Comparison of ENCODE assay signal across 21 cellular contexts in genomic region chr16:58047557-58048348, GRCh38. TPM values are rescaled to one million over a fixed set of nuclear protein-coding genes. Genes with fewer than 3 reads are reported as not detected.
DNase-seq lines count a peak whose midpoint lies in the region; ATAC-seq, FAIRE-seq and TF ChIP-seq lines count a peak whose summit lies in the region.
"Had no signal": no experiment of that assay in that cellular context is flagged by ENCODE, and none has a peak within 500 bp of the region (broad histone marks: within the 10 kb centered on the region; RNA-seq: fewer than 3 reads in every experiment).

No MANE protein-coding gene starts in this region.

- H2BK12ac ChIP-seq in trophoblast cell (ENCODE audit: low read length) (no peak overlapping the region), mesenchymal stem cell (ENCODE audit: low read length in 2 of 2) (no peak overlapping the region)

- H4K91ac ChIP-seq in trophoblast cell (ENCODE audit: low read depth, low read length) (peak overlapping the region; percentile 75), mesenchymal stem cell (ENCODE audit: low read length) (no peak overlapping the region)

- H3K4ac ChIP-seq in trophoblast cell (ENCODE audit: low read depth, low read length) (no peak overlapping the region), mesenchymal stem cell (ENCODE audit: low read depth in 1 of 2, low read length in 2 of 2) (no peak overlapping the region)

- H3K4me3 ChIP-seq in H7 (ENCODE audit: insufficient read depth, low read depth, low read length) (no peak overlapping the region), endothelial cell of umbilical vein (replicated peaks in 1 of 3; ENCODE audit: insufficient read depth in 1 of 3, low read depth in 1 of 3, low read length in 3 of 3) (no peak overlapping the region), trophoblast cell (ENCODE audit: low read depth, low read length) (no peak overlapping the region), esophagus squamous epithelium (no peak overlapping the region), testis (no peak overlapping the region), mesenchymal stem cell (ENCODE audit: insufficient read depth in 1 of 2, low read depth in 1 of 2, low read length in 2 of 2) (no peak overlapping the region)
- H3K4me3 ChIP-seq: adrenal gland, PC-9, SJSA1 had no signal

- H3K4me1 ChIP-seq in endothelial cell of umbilical vein (ENCODE audit: control insufficient read depth, extremely low read depth, insufficient read depth, low read length) = no peaks in the 10 kb centered on the region
- H3K4me1 ChIP-seq in trophoblast cell (ENCODE audit: control insufficient read depth in 1 of 2, insufficient read depth in 2 of 2, low read length in 2 of 2) = peaks cover 14 to 16% of the 10 kb centered on the region in 2 experiments
- peaks cover 0 to 16% (median 3%) of the 10 kb centered on the region in 3 donors for H3K4me1 ChIP-seq in esophagus squamous epithelium
- peaks cover 28% of the 10 kb centered on the region for H3K4me1 ChIP-seq in testis
- peaks cover 2% of the 10 kb centered on the region for H3K4me1 ChIP-seq in mesenchymal stem cell (ENCODE audit: control insufficient read depth, insufficient read depth, low read depth, low read length)
- H3K4me1 ChIP-seq: adrenal gland, SJSA1 had no signal

- H3K14ac ChIP-seq in trophoblast cell (ENCODE audit: low read length) = peak overlapping the region; percentile 50
- no peak overlapping the region for H3K14ac ChIP-seq in mesenchymal stem cell (ENCODE audit: low read length in 2 of 2)

- no peaks in the 10 kb centered on the region for H4K20me1 ChIP-seq in endothelial cell of umbilical vein (replicated peaks; ENCODE audit: control insufficient read depth, extremely low read depth, insufficient read depth, low read length)

- H3K27ac ChIP-seq in endothelial cell of umbilical vein (ENCODE audit: insufficient read depth, low read depth, low read length) (no peak overlapping the region), trophoblast cell (ENCODE audit: low read depth, low read length) (no peak overlapping the region), esophagus squamous epithelium (peak overlapping the region in 2 of 4 donors; percentile 9 to 25), testis (peak overlapping the region in 1 of 2 donors; percentile 53), mesenchymal stem cell (ENCODE audit: low read length, poor library complexity, severe bottlenecking) (no peak overlapping the region)
- H3K27ac ChIP-seq: adrenal gland, PC-9, SJSA1 had no signal

- no TSS peak for BruUV-seq in endothelial cell of umbilical vein (replicated peaks; lab: Mats Ljungman, UMichigan)

- H3K79me1 ChIP-seq in trophoblast cell (ENCODE audit: low read length) = peaks cover 3% of the 10 kb centered on the region
- no peaks in the 10 kb centered on the region for H3K79me1 ChIP-seq in mesenchymal stem cell (replicated peaks; ENCODE audit: low read length, poor library complexity, severe bottlenecking)

- intact Hi-C loops in endothelial cell of umbilical vein (cut with micrococcal nuclease) = no loop called here
- intact Hi-C loops in left colon (cut with DNase I, micrococcal nuclease) = no loop called here
- intact Hi-C loops in esophagus squamous epithelium (cut with DNase I) = no loop called here
- intact Hi-C loops in testis (cut with DNase I; ENCODE audit: low total_unique reads) = no loop called here

- DNase-seq in H7 = peak; percentile 79
- DNase-seq in endothelial cell of umbilical vein (ENCODE audit: low read depth, low spot score) = no peak
- DNase-seq in left colon = no peak
- no peak for DNase-seq in trophoblast cell
- no peak for DNase-seq in esophagus squamous epithelium (lab: John Stamatoyannopoulos, UW)
- DNase-seq in kidney tubule cell (ENCODE audit: low spot score) = no peak
- DNase-seq in testis = no peak
- DNase-seq in mesenchymal stem cell = no peak
- DNase-seq: ACHN; activated CD4-positive, alpha-beta T cell treated with anti-CD3 and anti-CD28 coated beads for 36 hours; activated effector memory CD4-positive, alpha-beta T cell treated with anti-CD3 and anti-CD28 coated beads, Interleukin-2, amount 50 U/mL, for 16 hours; adrenal gland; caudate nucleus; CD4-positive, CD25-positive, alpha-beta regulatory T cell; effector CD4-positive, alpha-beta T cell; NCI-H1436; NCI-H2171 treated with DMSO at 0.1 percent for 48 hours; NCI-H774; T1000 had no signal

- POLR2A ChIA-PET in endothelial cell of umbilical vein (lab: Charles Lee) = no interaction called here

- CTCF ChIA-PET in endothelial cell of umbilical vein (lab: Charles Lee) = interaction anchor here (1.4 kb wide), 2 partner anchors 74 to 80 kb away, joined by 3 to 4 read pairs; no protein-coding TSS in a partner anchor

- peak overlapping the region; percentile 78 for H4K8ac ChIP-seq in trophoblast cell (ENCODE audit: low read depth, low read length)
- H4K8ac ChIP-seq in mesenchymal stem cell (ENCODE audit: low read length) = no peak overlapping the region

- dilution Hi-C loops in endothelial cell of umbilical vein (cut with MboI; ENCODE audit: extremely low pct_ligation_motif_present, low sequenced_read_pairs) = no loop called here

- H3K9me3 ChIP-seq in endothelial cell of umbilical vein (replicated peaks; ENCODE audit: control insufficient read depth, insufficient read depth, low read length) (no peaks in the 10 kb centered on the region), trophoblast cell (ENCODE audit: insufficient read depth, low read depth, low read length) (no peaks in the 10 kb centered on the region), esophagus squamous epithelium (no peaks in the 10 kb centered on the region), testis (no peaks in the 10 kb centered on the region), mesenchymal stem cell (ENCODE audit: control insufficient read depth, low read length) (no peaks in the 10 kb centered on the region)
- H3K9me3 ChIP-seq: adrenal gland, SJSA1 had no signal

- no CpG with 5 or more reads among the region's 19 CpGs for WGBS in trophoblast cell (ENCODE audit: extremely low coverage, insufficient coverage, insufficient read length)
- 58 to 69% methylated on average over 5 to 9 of the region's 19 CpGs for WGBS in esophagus squamous epithelium, 2 donors
- WGBS in testis, 2 donors = 48 to 57% methylated on average over 7 to 19 of the region's 19 CpGs
- WGBS in mesenchymal stem cell = 68% methylated on average over 14 of the region's 19 CpGs

- H3K23ac ChIP-seq in trophoblast cell (ENCODE audit: low read length) (no peak overlapping the region), mesenchymal stem cell (ENCODE audit: low read length in 2 of 2) (no peak overlapping the region)

- H2AFZ ChIP-seq in endothelial cell of umbilical vein (ENCODE audit: low read depth, low read length) (peak overlapping the region; percentile 19), trophoblast cell (ENCODE audit: insufficient read depth, low read length, poor library complexity) (no peak overlapping the region), mesenchymal stem cell (ENCODE audit: low read depth, low read length) (no peak overlapping the region)
- H2AFZ ChIP-seq: PC-9 had no signal

- TF ChIP-seq POLR2A in endothelial cell of umbilical vein (IDR thresholded peaks at IDR 0.05; ENCODE audit: low read depth, low read length) (no peak), esophagus squamous epithelium (IDR thresholded peaks at IDR 0.05) (no peak), testis (IDR thresholded peaks at IDR 0.05) (no peak)

- TF ChIP-seq CTCF in endothelial cell of umbilical vein (IDR thresholded peaks at IDR 0.05; ENCODE audit: extremely low read depth in 1 of 2, insufficient read depth in 1 of 2, low read depth in 1 of 2, low read length in 2 of 2) (no peak), esophagus squamous epithelium (IDR thresholded peaks at IDR 0.05) (no peak), testis (IDR thresholded peaks at IDR 0.05) (no peak)

- H2BK5ac ChIP-seq in trophoblast cell (ENCODE audit: low read depth, low read length, poor library complexity) (no peak overlapping the region), mesenchymal stem cell (ENCODE audit: low read depth, low read length, poor library complexity, severe bottlenecking) (no peak overlapping the region)

- H2BK120ac ChIP-seq in trophoblast cell (ENCODE audit: insufficient read depth, low read length, poor library complexity) = no peak overlapping the region
- H2BK120ac ChIP-seq in mesenchymal stem cell (ENCODE audit: low read depth, low read length) = no peak overlapping the region

- ATAC-seq in left colon = peak; percentile 2
- ATAC-seq: activated CD4-positive, alpha-beta T cell treated with anti-CD3 and anti-CD28 coated beads for 36 hours had no signal

- H3K79me2 ChIP-seq in endothelial cell of umbilical vein (ENCODE audit: control insufficient read depth, insufficient read depth, low read length) (no peaks in the 10 kb centered on the region), trophoblast cell (ENCODE audit: control insufficient read depth, insufficient read depth, low read length, poor library complexity) (no peaks in the 10 kb centered on the region)

- H3K36me3 ChIP-seq in H7 (replicated peaks; ENCODE audit: control insufficient read depth, insufficient read depth, low read length) (peaks cover 13% of the 10 kb centered on the region), endothelial cell of umbilical vein (ENCODE audit: control insufficient read depth in 2 of 2, extremely low read depth in 1 of 2, insufficient read depth in 2 of 2, low read length in 2 of 2) (no peaks in the 10 kb centered on the region), trophoblast cell (ENCODE audit: control insufficient read depth in 1 of 2, insufficient read depth in 2 of 2, low read length in 2 of 2) (peaks cover 11 to 21% of the 10 kb centered on the region in 2 experiments), esophagus squamous epithelium (peaks cover 0 to 29% (median 0%) of the 10 kb centered on the region in 3 donors), testis (ENCODE audit: low read depth, missing control alignments) (no peaks in the 10 kb centered on the region), mesenchymal stem cell (ENCODE audit: control insufficient read depth in 1 of 2, insufficient read depth in 2 of 2, low read depth in 1 of 2, low read length in 2 of 2) (peaks cover 0 to 23% of the 10 kb centered on the region in 2 experiments)
- H3K36me3 ChIP-seq: adrenal gland, SJSA1 had no signal

- H3K4me2 ChIP-seq in endothelial cell of umbilical vein (ENCODE audit: insufficient read depth, low read length) (no peak overlapping the region), trophoblast cell (ENCODE audit: low read length) (no peak overlapping the region), mesenchymal stem cell (ENCODE audit: low read length, poor library complexity, severe bottlenecking) (no peak overlapping the region)
- H3K4me2 ChIP-seq: PC-9 had no signal

- no peak for FAIRE-seq in endothelial cell of umbilical vein (lab: Jason Lieb, UNC)

- no peaks in the 10 kb centered on the region for H3K27me3 ChIP-seq in H7 (ENCODE audit: control insufficient read depth, insufficient read depth, low read length)
- no peaks in the 10 kb centered on the region for H3K27me3 ChIP-seq in endothelial cell of umbilical vein (ENCODE audit: control insufficient read depth in 2 of 2, insufficient read depth in 2 of 2, low read length in 2 of 2)
- no peaks in the 10 kb centered on the region for H3K27me3 ChIP-seq in trophoblast cell (ENCODE audit: insufficient read depth, low read length)
- H3K27me3 ChIP-seq in esophagus squamous epithelium = no peaks in the 10 kb centered on the region
- no peaks in the 10 kb centered on the region for H3K27me3 ChIP-seq in testis
- peaks cover 0 to 3% of the 10 kb centered on the region in 2 experiments for H3K27me3 ChIP-seq in mesenchymal stem cell (ENCODE audit: control insufficient read depth in 1 of 2, insufficient read depth in 1 of 2, low read length in 2 of 2)
- H3K27me3 ChIP-seq: adrenal gland, SJSA1 had no signal

- peak overlapping the region; percentile 29 for H4K12ac ChIP-seq in trophoblast cell (ENCODE audit: low read depth, low read length)

- H2BK15ac ChIP-seq in mesenchymal stem cell (ENCODE audit: low read depth, poor library complexity, severe bottlenecking) = no peak overlapping the region

- H2AK5ac ChIP-seq in trophoblast cell (ENCODE audit: low read length) (no peak overlapping the region), mesenchymal stem cell (ENCODE audit: low read length, severe bottlenecking) (no peak overlapping the region)

- H3K9me1 ChIP-seq in endothelial cell of umbilical vein (replicated peaks; ENCODE audit: control insufficient read depth, extremely low read depth, insufficient read depth, low read length) = no peaks in the 10 kb centered on the region

- no peak overlapping the region for H3K9ac ChIP-seq in endothelial cell of umbilical vein (replicated peaks; ENCODE audit: extremely low read depth, insufficient read depth, low read length)
- H3K9ac ChIP-seq in trophoblast cell (ENCODE audit: low read length) = no peak overlapping the region
- H3K9ac ChIP-seq in mesenchymal stem cell (ENCODE audit: low read length) = no peak overlapping the region

- no peak overlapping the region for H3K18ac ChIP-seq in trophoblast cell (ENCODE audit: low read length)
- no peak overlapping the region for H3K18ac ChIP-seq in mesenchymal stem cell (ENCODE audit: low read depth in 1 of 2, low read length in 2 of 2)

RNA-seq across cellular contexts. Expression of gene MMP15, which starts 22.2 kb away (rescaled TPM):
- total RNA-seq in H7 (2014; rRNA removed; shearing (Covaris generic)) = 58.2 and 60.7 TPM in 2 replicates
- total RNA-seq in endothelial cell of umbilical vein (13.1 and 16.0 TPM in 2 replicates), left colon (100 to 1,000 TPM; 113 to 127 TPM), esophagus squamous epithelium (1 to 10 TPM; 2.9 to 6.5 (median 4.5) TPM), testis (100 to 1,000 TPM; 194 to 300 TPM)
- polyA plus RNA-seq in endothelial cell of umbilical vein (12.6 and 14.5 TPM in 2 replicates), testis (ENCODE audit: insufficient read depth, low read depth, low replicate concordance) (80.6 TPM)
- 5.8 and 8.4 TPM in 2 replicates for polyA plus RNA-seq in endothelial cell of umbilical vein (2011; cell fraction: cytosol; rRNA removed)
- polyA plus RNA-seq in endothelial cell of umbilical vein (2011; cell fraction: nucleus; rRNA removed) = 4.1 and 5.3 TPM in 2 replicates
- polyA plus RNA-seq in endothelial cell of umbilical vein (2012) = 6.2 and 12.3 TPM in 2 replicates
- polyA minus RNA-seq in endothelial cell of umbilical vein = 6.2 and 8.2 TPM in 2 replicates
- 23.0 TPM for polyA minus RNA-seq in endothelial cell of umbilical vein (2011; cell fraction: cytosol; rRNA and poly(A)+ RNA removed)
- polyA minus RNA-seq in endothelial cell of umbilical vein (2011; cell fraction: nucleus; rRNA and poly(A)+ RNA removed) = 2.9 and 3.5 TPM in 2 replicates
- polyA plus RNA-seq in trophoblast cell (2013) = 95.1 and 106 TPM in 2 replicates
- polyA plus RNA-seq in mesenchymal stem cell (2013, experiment 1 of 2) = 13.9 TPM
- polyA plus RNA-seq in mesenchymal stem cell (2013, experiment 2 of 2) = 13.9 TPM

RNA-seq across cellular contexts. Expression of gene USB1, which starts 46.5 kb away (rescaled TPM):
- total RNA-seq in H7 (2014; rRNA removed; shearing (Covaris generic)) = 20.0 and 23.9 TPM in 2 replicates
- total RNA-seq in endothelial cell of umbilical vein = 64.6 and 66.6 TPM in 2 replicates
- polyA plus RNA-seq in endothelial cell of umbilical vein = 73.0 and 83.8 TPM in 2 replicates
- 56.9 and 64.1 TPM in 2 replicates for polyA plus RNA-seq in endothelial cell of umbilical vein (2011; cell fraction: cytosol; rRNA removed)
- 45.0 and 50.9 TPM in 2 replicates for polyA plus RNA-seq in endothelial cell of umbilical vein (2011; cell fraction: nucleus; rRNA removed)
- 68.1 and 85.4 TPM in 2 replicates for polyA plus RNA-seq in endothelial cell of umbilical vein (2012)
- 93.1 and 102 TPM in 2 replicates for polyA minus RNA-seq in endothelial cell of umbilical vein
- polyA minus RNA-seq in endothelial cell of umbilical vein (2011; cell fraction: cytosol; rRNA and poly(A)+ RNA removed) = 38.7 TPM
- polyA minus RNA-seq in endothelial cell of umbilical vein (2011; cell fraction: nucleus; rRNA and poly(A)+ RNA removed) = 26.0 and 29.3 TPM in 2 replicates
- total RNA-seq in left colon = 10 to 100 TPM; 42.6 to 43.8 TPM
- 36.6 and 37.1 TPM in 2 replicates for polyA plus RNA-seq in trophoblast cell (2013)
- 10 to 100 TPM; 11.2 to 23.9 (median 18.6) TPM for total RNA-seq in esophagus squamous epithelium
- total RNA-seq in testis = 10 to 100 TPM; 62.4 to 63.7 TPM
- 39.7 TPM for polyA plus RNA-seq in testis (ENCODE audit: insufficient read depth, low read depth, low replicate concordance)
- 37.7 TPM for polyA plus RNA-seq in mesenchymal stem cell (2013, experiment 1 of 2)
- 38.4 TPM for polyA plus RNA-seq in mesenchymal stem cell (2013, experiment 2 of 2)

RNA-seq across cellular contexts. Expression of gene ZNF319, which starts 47.3 kb away (rescaled TPM):
- total RNA-seq in H7 (2014; rRNA removed; shearing (Covaris generic)) = 3.1 and 3.4 TPM in 2 replicates
- 9.9 TPM in 2 replicates for total RNA-seq in endothelial cell of umbilical vein
- polyA plus RNA-seq in endothelial cell of umbilical vein = 5.4 and 7.6 TPM in 2 replicates
- polyA plus RNA-seq in endothelial cell of umbilical vein (2011; cell fraction: cytosol; rRNA removed) = 3.9 and 4.9 TPM in 2 replicates
- 3.0 and 4.5 TPM in 2 replicates for polyA plus RNA-seq in endothelial cell of umbilical vein (2011; cell fraction: nucleus; rRNA removed)
- 4.8 and 6.4 TPM in 2 replicates for polyA plus RNA-seq in endothelial cell of umbilical vein (2012)
- 7.5 TPM in 2 replicates for polyA minus RNA-seq in endothelial cell of umbilical vein
- 8.9 TPM for polyA minus RNA-seq in endothelial cell of umbilical vein (2011; cell fraction: cytosol; rRNA and poly(A)+ RNA removed)
- 3.2 and 6.3 TPM in 2 replicates for polyA minus RNA-seq in endothelial cell of umbilical vein (2011; cell fraction: nucleus; rRNA and poly(A)+ RNA removed)
- total RNA-seq in left colon = 1 to 10 TPM; 5.0 to 7.9 TPM
- polyA plus RNA-seq in trophoblast cell (2013) = 5.7 and 6.8 TPM in 2 replicates
- 1 to 10 TPM; 1.5 to 5.1 (median 2.6) TPM for total RNA-seq in esophagus squamous epithelium
- total RNA-seq in testis = 10 to 100 TPM; 11.2 to 12.1 TPM
- polyA plus RNA-seq in testis (ENCODE audit: insufficient read depth, low read depth, low replicate concordance) = 10.4 TPM
- polyA plus RNA-seq in mesenchymal stem cell (2013, experiment 1 of 2) = 10.0 TPM
- polyA plus RNA-seq in mesenchymal stem cell (2013, experiment 2 of 2) = 10.1 TPM
